Comparison of ENCODE assay signal across 8 cellular contexts in genomic region chr10:14184841-14185500, GRCh38.
A peak's percentile ranks its signal among the peaks of the same experiment; 100 is the strongest.
DNase-seq lines count a peak whose midpoint lies in the region; ATAC-seq and TF ChIP-seq lines count a peak whose summit lies in the region.

No MANE protein-coding gene starts in this region.

- TF ChIP-seq CTCF in psoas muscle (IDR thresholded peaks at IDR 0.05), result no peak

- ATAC-seq in GM21576 (IDR thresholded peaks at IDR 0.05; ENCODE audit: unreplicated experiment) (peak; percentile 71), psoas muscle (no peak)

- no peaks in the 10 kb centered on the region for H3K9me3 ChIP-seq in psoas muscle

- H3K27me3 ChIP-seq in psoas muscle (ENCODE audit: insufficient read depth in 3 of 3, low read length in 2 of 3), result peaks cover 0 to 6% (median 1%) of the 10 kb centered on the region in 3 donors

- WGBS in psoas muscle, 3 donors, result 85 to 87% (median 87%) methylated on average over 13 of the region's 13 CpGs

- H3K4me3 ChIP-seq in GM08714 (ENCODE audit: low read length) (peak overlapping the region; percentile 48; the same call in 1 of the 2 replicates), psoas muscle (no peak overlapping the region)

- H3K36me3 ChIP-seq in psoas muscle (ENCODE audit: insufficient read depth in 1 of 2, low read depth in 1 of 2), result no peaks in the 10 kb centered on the region

- peak; percentile 53 for DNase-seq in HuH-7 (ENCODE audit: low spot score)
- peak; percentile 16 to 41 for DNase-seq in activated CD4-positive, alpha-beta T cell treated with anti-CD3 and anti-CD28 coated beads for 4 hours
- DNase-seq in germinal center (ENCODE audit: low spot score), result peak; percentile 67
- DNase-seq in ureter (ENCODE audit: low spot score), result peak; percentile 53
- no peak for DNase-seq in psoas muscle
- DNase-seq in AG20443 (ENCODE audit: low spot score), result no peak

- no peak overlapping the region for H3K27ac ChIP-seq in psoas muscle

- H3K4me1 ChIP-seq in psoas muscle, result no peaks in the 10 kb centered on the region

- intact Hi-C loops in psoas muscle (cut with DNase I), result no loop called here

Comparison
In these comparisons a context has a peak if more than half of its experiments do, and no peak if none do; other contexts are left out.
1. DNase-seq: peak in HuH-7 (single experiment), activated CD4-positive, alpha-beta T cell treated with anti-CD3 and anti-CD28 coated beads for 4 hours (2 of 2), germinal center (single experiment) and ureter (single experiment); none in psoas muscle (0 of 2) and AG20443 (single experiment).